8 cellular contexts compared by ENCODE assay signal in the genomic region with DNA sequence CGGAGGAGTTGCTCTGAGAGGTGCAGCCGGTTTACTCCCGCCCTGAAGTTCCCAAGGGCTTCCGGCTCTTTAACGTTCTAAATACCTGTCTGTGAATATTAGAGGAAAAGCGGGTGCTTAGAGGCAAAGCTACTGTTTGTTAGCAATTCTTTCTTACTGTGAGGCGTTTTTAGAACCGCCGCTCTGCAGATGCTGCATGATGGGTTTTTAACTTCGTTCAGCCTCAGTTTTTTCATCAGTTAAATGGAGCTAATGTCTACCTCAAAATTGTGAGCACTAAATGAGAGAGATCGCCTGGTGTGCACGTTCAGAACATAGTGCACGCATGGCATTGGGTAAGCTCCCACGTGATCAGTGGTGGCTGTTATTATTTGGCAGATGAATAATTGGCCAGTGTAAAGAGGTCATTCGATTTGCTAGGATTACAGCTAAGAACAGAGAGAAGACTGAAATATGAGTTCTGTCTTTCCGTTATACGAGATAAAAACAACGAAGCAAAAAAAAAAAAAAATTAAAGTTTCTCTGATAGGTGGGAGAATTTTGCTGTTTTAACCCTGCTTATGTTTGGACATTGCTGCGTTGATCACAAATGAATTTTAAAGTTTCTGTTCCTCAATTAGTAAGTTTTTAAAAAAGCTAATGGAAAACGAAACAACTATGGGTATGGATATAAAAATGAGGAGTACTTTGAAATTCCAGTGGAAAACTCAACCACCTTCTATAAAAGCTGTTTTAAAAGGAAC. TPM values are rescaled to one million over a fixed set of nuclear protein-coding genes. Genes with fewer than 3 reads are reported as not detected.
A peak's percentile ranks its signal among the peaks of the same experiment; 100 is the strongest.
DNase-seq lines count a peak whose midpoint lies in the region; ATAC-seq and TF ChIP-seq lines count a peak whose summit lies in the region.

No MANE protein-coding gene starts in this region.

- no peaks in the 10 kb centered on the region for H3K27me3 Mint-ChIP-seq in stimulated activated naive CD8-positive, alpha-beta T cell treated with anti-CD3 and anti-CD28 coated beads, Interleukin-15, amount 100 ng/mL, for 72 hours

- H3K4me3 Mint-ChIP-seq in stimulated activated naive CD8-positive, alpha-beta T cell treated with anti-CD3 and anti-CD28 coated beads, Interleukin-15, amount 100 ng/mL, for 72 hours, result peak overlapping the region; percentile 95

- H3K27ac ChIP-seq in WERI-Rb-1, result peak overlapping the region; percentile 85
- peak overlapping the region; percentile 89 for H3K27ac ChIP-seq in effector memory CD4-positive, alpha-beta T cell (ENCODE audit: insufficient read depth, low read length, poor library complexity, severe bottlenecking)

- H3K4me3 ChIP-seq in WERI-Rb-1 (ENCODE audit: low read depth, low read length) (peak overlapping the region; percentile 97), mononuclear cell (ENCODE audit: low read length) (peak overlapping the region; percentile 84)
- H3K4me3 ChIP-seq in effector memory CD4-positive, alpha-beta T cell (ENCODE audit: insufficient read depth, low read depth, low read length, poor library complexity, severe bottlenecking), result peak overlapping the region; percentile 89

- H3K27ac Mint-ChIP-seq in stimulated activated naive CD8-positive, alpha-beta T cell treated with anti-CD3 and anti-CD28 coated beads, Interleukin-15, amount 100 ng/mL, for 72 hours, result peak overlapping the region; percentile 97 to 98

- H3K27me3 ChIP-seq in WERI-Rb-1 (ENCODE audit: insufficient read depth, low read depth, severe bottlenecking) (no peaks in the 10 kb centered on the region), mononuclear cell (ENCODE audit: insufficient read depth, low read length) (no peaks in the 10 kb centered on the region)
- no peaks in the 10 kb centered on the region for H3K27me3 ChIP-seq in effector memory CD4-positive, alpha-beta T cell (replicated peaks; ENCODE audit: control insufficient read depth, insufficient read depth, low read length, poor library complexity, severe bottlenecking)

- no peak for TF ChIP-seq CTCF in WERI-Rb-1 (IDR thresholded peaks at IDR 0.05; ENCODE audit: low read depth, low read length)

- H3K4me1 Mint-ChIP-seq in stimulated activated naive CD8-positive, alpha-beta T cell treated with anti-CD3 and anti-CD28 coated beads, Interleukin-15, amount 100 ng/mL, for 72 hours, result peaks cover 42% of the 10 kb centered on the region

- ATAC-seq in GM18870 (IDR thresholded peaks at IDR 0.05; ENCODE audit: unreplicated experiment) (peak; percentile 67), HG03097 (IDR thresholded peaks at IDR 0.05; ENCODE audit: low FRiP score, unreplicated experiment) (peak; percentile 40)
- peak; percentile 76 for ATAC-seq in stimulated activated naive CD8-positive, alpha-beta T cell treated with anti-CD3 and anti-CD28 coated beads, Interleukin-15, amount 100 ng/mL, for 72 hours

- H3K9me3 ChIP-seq in WERI-Rb-1 (ENCODE audit: severe bottlenecking), result no peaks in the 10 kb centered on the region
- no peaks in the 10 kb centered on the region for H3K9me3 ChIP-seq in effector memory CD4-positive, alpha-beta T cell (ENCODE audit: control insufficient read depth, low read length)
- no peaks in the 10 kb centered on the region for H3K9me3 ChIP-seq in mononuclear cell (ENCODE audit: low read depth, low read length)

- H3K4me1 ChIP-seq in effector memory CD4-positive, alpha-beta T cell (ENCODE audit: control insufficient read depth, insufficient read depth, low read length, poor library complexity, severe bottlenecking), result peaks cover 7% of the 10 kb centered on the region
- peaks cover 9% of the 10 kb centered on the region for H3K4me1 ChIP-seq in mononuclear cell (ENCODE audit: insufficient read depth, low read length)

- no peaks in the 10 kb centered on the region for H3K9me3 Mint-ChIP-seq in stimulated activated naive CD8-positive, alpha-beta T cell treated with anti-CD3 and anti-CD28 coated beads, Interleukin-15, amount 100 ng/mL, for 72 hours

- peaks cover 16% of the 10 kb centered on the region for H3K36me3 ChIP-seq in WERI-Rb-1
- no peaks in the 10 kb centered on the region for H3K36me3 ChIP-seq in effector memory CD4-positive, alpha-beta T cell (ENCODE audit: control insufficient read depth, insufficient read depth, low read length)

- DNase-seq in Ammon's horn (ENCODE audit: low spot score) (peak; percentile 65), NCI-H2171 treated with DMSO at 0.1 percent for 48 hours (lab: John Stamatoyannopoulos, UW) (peak; percentile 98), WERI-Rb-1 (peak; percentile 56)
- DNase-seq in effector memory CD4-positive, alpha-beta T cell, result peak in 2 of 3 donors; percentile 13 to 41
- DNase-seq in stimulated activated naive CD8-positive, alpha-beta T cell treated with anti-CD3 and anti-CD28 coated beads, Interleukin-15, amount 100 ng/mL, for 72 hours, result peak in 1 of 2 donors; percentile 74

RNA-seq across cellular contexts. Expression of a gene that starts 0.7 kb away (rescaled TPM):
- total RNA-seq in mononuclear cell, result 7.3 TPM

RNA-seq across cellular contexts. Expression of a gene that starts 51.1 kb away (rescaled TPM):
- total RNA-seq in mononuclear cell, result not detected
